Comparison of ENCODE assay signal across 13 cellular contexts in the genomic region with DNA sequence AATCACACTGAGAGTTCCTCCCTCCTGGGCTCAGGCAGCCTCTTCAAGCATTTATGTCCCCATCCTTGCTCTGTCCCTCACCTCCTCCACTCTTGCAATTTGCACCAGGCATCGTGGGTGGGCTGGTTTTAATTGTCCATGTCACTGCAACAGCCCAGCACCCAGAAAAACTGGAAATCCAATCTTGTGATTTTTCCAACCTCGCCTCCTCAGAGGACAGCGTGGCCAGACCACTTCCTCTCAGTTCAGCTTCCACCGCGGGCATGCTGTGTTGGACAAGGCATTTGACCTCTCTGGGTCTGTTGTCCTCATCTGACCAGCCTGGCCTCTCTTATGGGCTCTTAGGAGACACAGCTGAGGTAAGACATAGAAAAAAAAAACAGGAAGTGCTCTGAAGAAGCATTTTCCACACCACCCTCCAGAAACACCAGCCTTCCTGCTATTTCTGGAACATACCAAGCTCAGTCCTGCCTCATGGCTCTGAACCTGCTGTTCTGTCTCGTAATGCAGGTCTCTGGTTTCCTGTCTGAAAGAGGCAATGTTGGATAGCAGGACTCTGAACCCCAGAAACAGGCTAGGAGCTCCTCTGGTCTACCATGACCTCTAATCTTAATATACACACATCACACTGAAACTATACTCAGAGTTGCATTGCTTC. TPM values are rescaled to one million over a fixed set of nuclear protein-coding genes. Genes with fewer than 3 reads are reported as not detected.
DNase-seq lines count a peak whose midpoint lies in the region; ATAC-seq, FAIRE-seq and TF ChIP-seq lines count a peak whose summit lies in the region.
"Had no signal": no experiment of that assay in that cellular context is flagged by ENCODE, and none has a peak within 500 bp of the region (broad histone marks: within the 10 kb centered on the region; RNA-seq: fewer than 3 reads in every experiment).

No MANE protein-coding gene starts in this region.

- TF ChIP-seq POLR2A in K562 (conservative IDR thresholded peaks at IDR 0.05): no peak

- ATAC-seq in GM18498 (IDR thresholded peaks at IDR 0.05; ENCODE audit: unreplicated experiment): peak; percentile 43
- peak; percentile 33; the same call in 1 of the 3 replicates for ATAC-seq in K562
- no peak for ATAC-seq in HG03280 (IDR thresholded peaks at IDR 0.05; ENCODE audit: unreplicated experiment)

- TF ChIP-seq EP300 in K562 (IDR thresholded peaks at IDR 0.05; ENCODE audit: low read length): no peak

- WGBS in K562 (ENCODE audit: insufficient coverage, low coverage, missing lambda C conversion rate): 3% methylated on average over 6 of the region's 6 CpGs

- H3K36me3 ChIP-seq in Loucy (ENCODE audit: insufficient read depth, low read length) (no peaks in the 10 kb centered on the region), K562 (ENCODE audit: control insufficient read depth, insufficient read depth, low read length) (no peaks in the 10 kb centered on the region), neural progenitor cell (no peaks in the 10 kb centered on the region), HAP-1 (replicated peaks) (no peaks in the 10 kb centered on the region)

- H3K36me3 Mint-ChIP-seq in neural progenitor cell: no peaks in the 10 kb centered on the region
- H3K36me3 Mint-ChIP-seq: activated naive CD4-positive, alpha-beta T cell treated with anti-CD3 and anti-CD28 coated beads, Interleukin-2, amount 50 U/mL, for 24 hours; CD4-positive, CD25-positive, alpha-beta regulatory T cell had no signal

- CTCF ChIA-PET in K562 (lab: Yijun Ruan, JAX; ENCODE audit: low intra/inter-chr PET ratio): no interaction called here

- H3K4me1 ChIP-seq in Loucy (ENCODE audit: insufficient read depth, low read length, poor library complexity, severe bottlenecking) (no peaks in the 10 kb centered on the region), K562 (replicated peaks in 1 of 2; ENCODE audit: control insufficient read depth in 2 of 2, insufficient read depth in 2 of 2, low read length in 2 of 2) (no peaks in the 10 kb centered on the region; a peak in 1 of 5 replicates), neural progenitor cell (no peaks in the 10 kb centered on the region), HAP-1 (no peaks in the 10 kb centered on the region)
- H3K4me1 ChIP-seq: parathyroid adenoma had no signal

- H2AFZ ChIP-seq in Loucy (ENCODE audit: low read length) (peak overlapping the region; percentile 61; the same call in 1 of the 2 replicates), K562 (ENCODE audit: low read depth, low read length) (no peak overlapping the region), neural progenitor cell (replicated peaks) (no peak overlapping the region)
- H2AFZ ChIP-seq: parathyroid adenoma had no signal

- no peaks in the 10 kb centered on the region for H3K79me2 ChIP-seq in Loucy (ENCODE audit: insufficient read depth, low read length)
- H3K79me2 ChIP-seq in K562 (ENCODE audit: control insufficient read depth, insufficient read depth, low read length): no peaks in the 10 kb centered on the region
- no peaks in the 10 kb centered on the region for H3K79me2 ChIP-seq in neural progenitor cell (ENCODE audit: low read depth)
- H3K79me2 ChIP-seq: parathyroid adenoma had no signal

- no peaks in the 10 kb centered on the region for H4K20me1 ChIP-seq in Loucy (ENCODE audit: insufficient read depth, low read length, poor library complexity, severe bottlenecking)
- 0 out of 2 replicates have a peak, but pooled peaks cover under 1% of the 10 kb centered on the region for H4K20me1 ChIP-seq in K562 (replicated peaks; ENCODE audit: control insufficient read depth, insufficient read depth, low read length)
- no peaks in the 10 kb centered on the region for H4K20me1 ChIP-seq in neural progenitor cell (ENCODE audit: low read depth)

- intact Hi-C loops in K562 (cut with micrococcal nuclease): no loop called here

- POLR2A ChIA-PET in K562 (lab: Yijun Ruan, JAX): no interaction called here

- H3K9me3 ChIP-seq in Loucy (ENCODE audit: insufficient read depth, low read depth, low read length) (no peaks in the 10 kb centered on the region), K562 (replicated peaks; ENCODE audit: control insufficient read depth, insufficient read depth, low read depth, low read length) (0 out of 2 replicates have a peak, but pooled peaks cover 2% of the 10 kb centered on the region), neural progenitor cell (ENCODE audit: low read depth) (no peaks in the 10 kb centered on the region), HAP-1 (no peaks in the 10 kb centered on the region)

- peaks cover 20% of the 10 kb centered on the region for H3K27me3 Mint-ChIP-seq in neural progenitor cell (ENCODE audit: insufficient read depth, low read depth)

- H3K4me3 ChIP-seq in Loucy (ENCODE audit: low read length, poor library complexity, severe bottlenecking) (no peak overlapping the region), K562 (no peak overlapping the region), neural progenitor cell (no peak overlapping the region), HAP-1 (no peak overlapping the region)

- peaks cover 13% of the 10 kb centered on the region for H3K4me1 Mint-ChIP-seq in neural progenitor cell
- H3K4me1 Mint-ChIP-seq: activated naive CD4-positive, alpha-beta T cell treated with anti-CD3 and anti-CD28 coated beads, Interleukin-2, amount 50 U/mL, for 24 hours; endodermal cell had no signal

- no peaks in the 10 kb centered on the region for H3K9me1 ChIP-seq in K562 (ENCODE audit: control insufficient read depth, insufficient read depth, low read length)

- no TSS peak for BruUV-seq in K562 (replicated peaks; lab: Mats Ljungman, UMichigan)

- H3K9ac ChIP-seq in Loucy (ENCODE audit: low read depth, low read length, poor library complexity, severe bottlenecking) (no peak overlapping the region), K562 (ENCODE audit: insufficient read depth in 1 of 2, low read depth in 2 of 2, low read length in 2 of 2) (peak overlapping the region in 1 of 2 experiments; percentile 9; a peak in 1 of 4 replicates), neural progenitor cell (no peak overlapping the region)
- H3K9ac ChIP-seq: parathyroid adenoma had no signal

- H3K9me3 Mint-ChIP-seq in neural progenitor cell: no peaks in the 10 kb centered on the region
- H3K9me3 Mint-ChIP-seq: activated naive CD4-positive, alpha-beta T cell treated with anti-CD3 and anti-CD28 coated beads, Interleukin-2, amount 50 U/mL, for 24 hours; endodermal cell had no signal

- no peak overlapping the region for H3K27ac ChIP-seq in K562 (ENCODE audit: extremely low read depth, low read depth, low read length)
- no peak overlapping the region for H3K27ac ChIP-seq in neural progenitor cell
- H3K27ac ChIP-seq: parathyroid adenoma had no signal

- no peak overlapping the region for H3K27ac Mint-ChIP-seq in neural progenitor cell
- H3K27ac Mint-ChIP-seq: activated naive CD4-positive, alpha-beta T cell treated with anti-CD3 and anti-CD28 coated beads, Interleukin-2, amount 50 U/mL, for 24 hours; endodermal cell had no signal

- TF ChIP-seq RAD21 in K562 (CRISPR knock-in tag; conservative IDR thresholded peaks at IDR 0.05 in 1 of 2, IDR thresholded peaks at IDR 0.05 in 1 of 2): no peak

- H3K27me3 ChIP-seq in Loucy (ENCODE audit: insufficient read depth, low read length, poor library complexity, severe bottlenecking) (no peaks in the 10 kb centered on the region), K562 (ENCODE audit: control insufficient read depth in 2 of 2, insufficient read depth in 2 of 2, low read length in 2 of 2) (peaks cover 0 to 19% of the 10 kb centered on the region in 2 experiments; a peak in 4 of 5 replicates), neural progenitor cell (no peaks in the 10 kb centered on the region), HAP-1 (ENCODE audit: low read depth) (no peaks in the 10 kb centered on the region; the same call in 1 of the 2 replicates)

- in situ Hi-C loops in K562 (cut with MboI): no loop called here
- in situ Hi-C loops in HAP-1 (cut with MboI; ENCODE audit: low sequenced_read_pairs): no loop called here

- DNase-seq in K562 (ENCODE audit: extremely low read depth in 1 of 4, low spot score in 3 of 4) (no peak), neural progenitor cell (ENCODE audit: low spot score) (no peak), HAP-1 (ENCODE audit: low spot score in 2 of 2) (no peak), GOT3 (lab: John Stamatoyannopoulos, UW) (no peak)
- DNase-seq in stimulated activated CD4-positive, alpha-beta T cell treated with anti-CD3 and anti-CD28 coated beads, Interleukin-1b, Interleukin-23, amount 100 ng/mL, for 48 hours: no peak
- DNase-seq: activated CD4-positive, alpha-beta T cell treated with anti-CD3 and anti-CD28 coated beads for 4 hours; CD4-positive, CD25-positive, alpha-beta regulatory T cell; endodermal cell had no signal

- FAIRE-seq in K562 (lab: Jason Lieb, UNC): no peak

- H3K9me2 ChIP-seq in Loucy (replicated peaks; ENCODE audit: low read depth, low read length): no peaks in the 10 kb centered on the region

- H3F3A ChIP-seq in Loucy (ENCODE audit: low read depth) (no peaks in the 10 kb centered on the region), neural progenitor cell (ENCODE audit: low read depth) (no peaks in the 10 kb centered on the region)

- H3K4me2 ChIP-seq in Loucy (ENCODE audit: low read depth, low read length, poor library complexity, severe bottlenecking) (no peak overlapping the region), K562 (ENCODE audit: insufficient read depth, low read length) (no peak overlapping the region), neural progenitor cell (no peak overlapping the region)

- peak overlapping the region; percentile 52 for H3K4me3 Mint-ChIP-seq in neural progenitor cell
- H3K4me3 Mint-ChIP-seq: activated naive CD4-positive, alpha-beta T cell treated with anti-CD3 and anti-CD28 coated beads, Interleukin-2, amount 50 U/mL, for 24 hours; CD4-positive, CD25-positive, alpha-beta regulatory T cell; endodermal cell had no signal

- TF ChIP-seq CTCF in Loucy (conservative IDR thresholded peaks at IDR 0.05; ENCODE audit: low read length) (no peak), K562 (IDR thresholded peaks at IDR 0.05 in 2 of 3, conservative IDR thresholded peaks at IDR 0.05 in 1 of 3; ENCODE audit: insufficient read depth in 2 of 3, low read depth in 1 of 3, low read length in 3 of 3) (no peak), neural progenitor cell (IDR thresholded peaks at IDR 0.05) (no peak)

RNA-seq across cellular contexts. Expression of gene TMEM114, which starts 8.3 kb away (rescaled TPM):
- not detected in 2 replicates for total RNA-seq in K562 (2011; cell fraction: chromatin; rRNA removed; ENCODE audit: low replicate concordance)
- not detected in 2 replicates for total RNA-seq in K562 (2011; cell fraction: nucleolus; rRNA removed)
- not detected in 2 replicates for total RNA-seq in K562 (2011; cell fraction: nucleoplasm; rRNA removed)
- total RNA-seq in K562 (2014; rRNA removed): not detected in 2 replicates
- total RNA-seq in K562 (2014; rRNA removed; fragmentation: Illumina TruSeq; extraction: Trizol): not detected in 2 replicates
- not detected in 2 replicates for total RNA-seq in K562 (2015; rRNA removed; fragmentation: Illumina TruSeq; extraction: Trizol)
- not detected in 2 replicates for total RNA-seq in K562 (2021)
- not detected in 2 replicates for polyA plus RNA-seq in K562 (2011; rRNA removed)
- not detected in 2 replicates for polyA plus RNA-seq in K562 (2011; cell fraction: cytosol; rRNA removed)
- polyA plus RNA-seq in K562 (2011; cell fraction: nucleus; rRNA removed): not detected in 2 replicates
- polyA plus RNA-seq in K562 (2012): not detected in 2 replicates
- polyA plus RNA-seq in K562 (2014; fragmentation: Illumina TruSeq; extraction: Trizol): not detected in 2 replicates
- polyA plus RNA-seq in K562 (2014; fragmentation: Nextera tagmentation; extraction: Ambion mirVana): not detected
- not detected in 2 replicates for polyA plus RNA-seq in K562 (2014; rRNA removed)
- not detected in 2 replicates for polyA minus RNA-seq in K562 (2011; rRNA and poly(A)+ RNA removed)
- not detected in 2 replicates for polyA minus RNA-seq in K562 (2011; cell fraction: cytosol; rRNA and poly(A)+ RNA removed)
- polyA minus RNA-seq in K562 (2011; cell fraction: nucleus; rRNA and poly(A)+ RNA removed): not detected in 2 replicates
- 1.3 TPM in 1 of 2 replicates, not detected in the other for total RNA-seq in neural progenitor cell (ENCODE audit: low replicate concordance)
- total RNA-seq: CD4-positive, CD25-positive, alpha-beta regulatory T cell had no signal
- polyA plus RNA-seq: CD4-positive, CD25-positive, alpha-beta regulatory T cell had no signal

RNA-seq across cellular contexts. Expression of gene METTL22, which starts 39.4 kb away (rescaled TPM):
- total RNA-seq in K562 (2011; cell fraction: chromatin; rRNA removed; ENCODE audit: low replicate concordance): 203 and 313 TPM in 2 replicates
- total RNA-seq in K562 (2011; cell fraction: nucleolus; rRNA removed): 169 and 173 TPM in 2 replicates
- 165 and 179 TPM in 2 replicates for total RNA-seq in K562 (2011; cell fraction: nucleoplasm; rRNA removed)
- total RNA-seq in K562 (2014; rRNA removed) (12.6 and 20.0 TPM in 2 replicates), K562 (2014; rRNA removed; fragmentation: Illumina TruSeq; extraction: Trizol) (11.5 and 14.7 TPM in 2 replicates), K562 (2015; rRNA removed; fragmentation: Illumina TruSeq; extraction: Trizol) (16.5 and 18.5 TPM in 2 replicates), K562 (2021) (20.6 and 26.3 TPM in 2 replicates), neural progenitor cell (ENCODE audit: low replicate concordance) (41.1 and 54.8 TPM in 2 replicates)
- polyA plus RNA-seq in K562 (2011; rRNA removed) (33.2 and 45.8 TPM in 2 replicates), K562 (2014; fragmentation: Illumina TruSeq; extraction: Trizol) (21.2 and 22.6 TPM in 2 replicates), K562 (2014; fragmentation: Nextera tagmentation; extraction: Ambion mirVana) (10 to 100 TPM in 1 of 2 experiments, 1 to 10 TPM in 1; 6.9 to 12.1 TPM), K562 (2014; rRNA removed) (26.0 and 28.8 TPM in 2 replicates)
- 36.0 and 51.2 TPM in 2 replicates for polyA plus RNA-seq in K562 (2011; cell fraction: cytosol; rRNA removed)
- 219 and 305 TPM in 2 replicates for polyA plus RNA-seq in K562 (2011; cell fraction: nucleus; rRNA removed)
- polyA plus RNA-seq in K562 (2012): 14.2 and 22.5 TPM in 2 replicates
- polyA minus RNA-seq in K562 (2011; rRNA and poly(A)+ RNA removed): 49.2 and 53.8 TPM in 2 replicates
- polyA minus RNA-seq in K562 (2011; cell fraction: cytosol; rRNA and poly(A)+ RNA removed): 26.8 and 31.0 TPM in 2 replicates
- 59.0 and 95.2 TPM in 2 replicates for polyA minus RNA-seq in K562 (2011; cell fraction: nucleus; rRNA and poly(A)+ RNA removed)
